ENCODE assay signal across 35 cellular contexts in genomic region chr1:86318431-86318830, GRCh38.
"Had no signal": no experiment of that assay in that cellular context is flagged by ENCODE, and none has a peak within 500 bp of the region (broad histone marks: within the 10 kb centered on the region; RNA-seq: fewer than 3 reads in every experiment).

No MANE protein-coding gene starts in this region.

- ATAC-seq: activated CD8-positive, alpha-beta T cell treated with anti-CD3 and anti-CD28 coated beads for 36 hours; activated naive CD4-positive, alpha-beta T cell treated with anti-CD3 and anti-CD28 coated beads, Interleukin-2, amount 50 U/mL, for 72 hours; activated T-cell treated with anti-CD3 and anti-CD28 coated beads, Interleukin-2, amount 50 U/mL, for 4 hours; activated T-cell treated with anti-CD3 and anti-CD28 coated beads, Interleukin-2, amount 50 U/mL, for 72 hours; activated T-helper 17 cell treated with anti-CD3 and anti-CD28 coated beads, Interleukin-2, amount 50 U/mL, for 72 hours; body of pancreas had no signal

- H3K4me3 Mint-ChIP-seq: activated B cell treated with CpG ODN at 0.5 μM for 24 hours; activated CD4-positive, alpha-beta memory T cell treated with anti-CD3 and anti-CD28 coated beads for 36 hours; activated CD4-positive, alpha-beta T cell treated with anti-CD3 and anti-CD28 coated beads, Interleukin-2, amount 10 ng/mL, durations not matched to agents 24 days and 14 days; activated CD8-positive, alpha-beta T cell treated with anti-CD3 and anti-CD28 coated beads for 36 hours; activated naive CD4-positive, alpha-beta T cell treated with anti-CD3 and anti-CD28 coated beads for 36 hours; activated naive CD8-positive, alpha-beta T cell treated with anti-CD3 and anti-CD28 coated beads for 36 hours; activated T-cell treated with anti-CD3 and anti-CD28 coated beads, Interleukin-2, amount 50 U/mL, for 4 hours; activated T-cell treated with anti-CD3 and anti-CD28 coated beads, Interleukin-2, amount 50 U/mL, for 72 hours; activated T-helper 1 cell treated with anti-CD3 and anti-CD28 coated beads, Interleukin-12 subunit alpha, Interleukin-12 subunit beta, Interleukin-2, Interleukin-4 antibody, amounts not matched to agents 30 ng/mL and 10 ng/mL and 1 ng/mL, durations not matched to agents 14 hours and 24 hours and 36 hours; activated T-helper 17 cell treated with anti-CD3 and anti-CD28 coated beads, Interleukin-2, amount 50 U/mL, for 72 hours; T-helper 1 cell treated with Interleukin-12 subunit alpha and Interleukin-12 subunit beta and Interleukin-4 antibody, amounts not matched to agents 30 μg/mL and 1 μg/mL, for 36 hours; T-helper 2 cell treated with Interferon-gamma antibody and Interleukin-4, amounts not matched to agents 5 μg/mL and 100 μg/mL, for 36 hours had no signal

- H3K36me3 ChIP-seq: adrenal gland, brain microvascular endothelial cell, breast epithelium had no signal

- H3K27ac Mint-ChIP-seq: activated B cell treated with CpG ODN at 0.5 μM for 24 hours; activated CD4-positive, alpha-beta memory T cell treated with anti-CD3 and anti-CD28 coated beads for 36 hours; activated CD4-positive, alpha-beta T cell treated with anti-CD3 and anti-CD28 coated beads, Interleukin-2, amount 10 ng/mL, durations not matched to agents 24 days and 14 days; activated CD8-positive, alpha-beta T cell treated with anti-CD3 and anti-CD28 coated beads for 36 hours; activated naive CD4-positive, alpha-beta T cell treated with anti-CD3 and anti-CD28 coated beads for 36 hours; activated naive CD4-positive, alpha-beta T cell treated with anti-CD3 and anti-CD28 coated beads, Interleukin-2, amount 50 U/mL, for 72 hours; activated naive CD8-positive, alpha-beta T cell treated with anti-CD3 and anti-CD28 coated beads for 36 hours; activated T-cell treated with anti-CD3 and anti-CD28 coated beads, Interleukin-2, amount 50 U/mL, for 72 hours; activated T-helper 1 cell treated with anti-CD3 and anti-CD28 coated beads, Interleukin-12 subunit alpha, Interleukin-12 subunit beta, Interleukin-2, Interleukin-4 antibody, amounts not matched to agents 30 ng/mL and 10 ng/mL and 1 ng/mL, durations not matched to agents 14 hours and 24 hours and 36 hours; activated T-helper 17 cell treated with anti-CD3 and anti-CD28 coated beads, Interleukin-2, amount 50 U/mL, for 72 hours; T-helper 1 cell treated with Interleukin-12 subunit alpha and Interleukin-12 subunit beta and Interleukin-4 antibody, amounts not matched to agents 30 μg/mL and 1 μg/mL, for 36 hours; T-helper 2 cell treated with Interferon-gamma antibody and Interleukin-4, amounts not matched to agents 5 μg/mL and 100 μg/mL, for 36 hours had no signal

- H3K36me3 Mint-ChIP-seq: activated CD4-positive, alpha-beta memory T cell treated with anti-CD3 and anti-CD28 coated beads for 36 hours; activated naive CD4-positive, alpha-beta T cell treated with anti-CD3 and anti-CD28 coated beads, Interleukin-2, amount 50 U/mL, for 72 hours; activated naive CD8-positive, alpha-beta T cell treated with anti-CD3 and anti-CD28 coated beads for 36 hours had no signal

- H3K4me1 ChIP-seq: adrenal gland, body of pancreas, breast epithelium had no signal

- H3K9me3 ChIP-seq: adrenal gland, body of pancreas, breast epithelium had no signal

- H3K27ac ChIP-seq: adrenal gland, body of pancreas, brain microvascular endothelial cell, breast epithelium, VCaP had no signal

- H3K27me3 ChIP-seq: adrenal gland, body of pancreas, brain microvascular endothelial cell, breast epithelium had no signal

- H3K4me1 Mint-ChIP-seq: activated B cell treated with CpG ODN at 0.5 μM for 24 hours; activated CD4-positive, alpha-beta T cell treated with anti-CD3 and anti-CD28 coated beads, Interleukin-2, amount 10 ng/mL, durations not matched to agents 24 days and 14 days; activated naive CD8-positive, alpha-beta T cell treated with anti-CD3 and anti-CD28 coated beads for 36 hours; activated T-helper 17 cell treated with anti-CD3 and anti-CD28 coated beads, Interleukin-2, amount 50 U/mL, for 72 hours had no signal

- H3K27me3 Mint-ChIP-seq: activated B cell treated with CpG ODN at 0.5 μM for 24 hours; activated CD4-positive, alpha-beta memory T cell treated with anti-CD3 and anti-CD28 coated beads for 36 hours; activated CD4-positive, alpha-beta T cell treated with anti-CD3 and anti-CD28 coated beads, Interleukin-2, amount 10 ng/mL, durations not matched to agents 24 days and 14 days; activated CD8-positive, alpha-beta T cell treated with anti-CD3 and anti-CD28 coated beads for 36 hours; activated naive CD8-positive, alpha-beta T cell treated with anti-CD3 and anti-CD28 coated beads for 36 hours; activated T-helper 17 cell treated with anti-CD3 and anti-CD28 coated beads, Interleukin-2, amount 50 U/mL, for 72 hours had no signal

- H3K9me3 Mint-ChIP-seq: activated B cell treated with CpG ODN at 0.5 μM for 24 hours; activated CD4-positive, alpha-beta memory T cell treated with anti-CD3 and anti-CD28 coated beads for 36 hours; activated CD4-positive, alpha-beta T cell treated with anti-CD3 and anti-CD28 coated beads, Interleukin-2, amount 10 ng/mL, durations not matched to agents 24 days and 14 days; activated CD8-positive, alpha-beta T cell treated with anti-CD3 and anti-CD28 coated beads for 36 hours; activated naive CD4-positive, alpha-beta T cell treated with anti-CD3 and anti-CD28 coated beads for 36 hours; activated naive CD4-positive, alpha-beta T cell treated with anti-CD3 and anti-CD28 coated beads, Interleukin-2, amount 50 U/mL, for 72 hours; activated naive CD8-positive, alpha-beta T cell treated with anti-CD3 and anti-CD28 coated beads for 36 hours; activated T-cell treated with anti-CD3 and anti-CD28 coated beads, Interleukin-2, amount 50 U/mL, for 4 hours; activated T-cell treated with anti-CD3 and anti-CD28 coated beads, Interleukin-2, amount 50 U/mL, for 72 hours; activated T-helper 1 cell treated with anti-CD3 and anti-CD28 coated beads, Interleukin-12 subunit alpha, Interleukin-12 subunit beta, Interleukin-2, Interleukin-4 antibody, amounts not matched to agents 30 ng/mL and 10 ng/mL and 1 ng/mL, durations not matched to agents 14 hours and 24 hours and 36 hours; activated T-helper 17 cell treated with anti-CD3 and anti-CD28 coated beads, Interleukin-2, amount 50 U/mL, for 72 hours; T-helper 1 cell treated with Interleukin-12 subunit alpha and Interleukin-12 subunit beta and Interleukin-4 antibody, amounts not matched to agents 30 μg/mL and 1 μg/mL, for 36 hours; T-helper 2 cell treated with Interferon-gamma antibody and Interleukin-4, amounts not matched to agents 5 μg/mL and 100 μg/mL, for 36 hours had no signal

- H3K4me3 ChIP-seq: adrenal gland, body of pancreas, breast epithelium had no signal

- DNase-seq: activated B cell treated with CpG ODN at 0.5 μM for 24 hours; activated CD4-positive, alpha-beta memory T cell treated with anti-CD3 and anti-CD28 coated beads for 36 hours; activated CD4-positive, alpha-beta T cell treated with anti-CD3 and anti-CD28 coated beads for 4 hours; activated CD4-positive, alpha-beta T cell treated with anti-CD3 and anti-CD28 coated beads, Interleukin-2, amount 10 ng/mL, durations not matched to agents 24 days and 14 days; activated CD4-positive, alpha-beta T cell treated with anti-CD3 and anti-CD28 coated beads, Interleukin-2, amount 50 U/mL, for 1 hour; activated CD4-positive, alpha-beta T cell treated with anti-CD3 and anti-CD28 coated beads, Interleukin-2, amount 50 U/mL, for 4 hours; activated CD4-positive, CD25-positive, alpha-beta regulatory T cell treated with anti-CD3 and anti-CD28 coated beads, Interleukin-2, amount 50 U/mL, for 72 hours; activated CD8-positive, alpha-beta memory T cell treated with anti-CD3 and anti-CD28 coated beads, Interleukin-2, amount 50 U/mL, for 4 hours; activated CD8-positive, alpha-beta T cell treated with anti-CD3 and anti-CD28 coated beads for 36 hours; activated effector memory CD4-positive, alpha-beta T cell treated with anti-CD3 and anti-CD28 coated beads, Interleukin-2, amount 50 U/mL, for 16 hours; activated gamma-delta T cell treated with Interleukin-2 at 50 U/mL for 16 hours; activated naive CD4-positive, alpha-beta T cell; activated naive CD4-positive, alpha-beta T cell treated with anti-CD3 and anti-CD28 coated beads for 36 hours; activated naive CD4-positive, alpha-beta T cell treated with anti-CD3 and anti-CD28 coated beads, Interleukin-2, amount 50 U/mL, for 16 hours; activated naive CD8-positive, alpha-beta T cell treated with anti-CD3 and anti-CD28 coated beads for 36 hours; activated T-cell treated with anti-CD3 and anti-CD28 coated beads for 4 hours; activated T-cell treated with anti-CD3 and anti-CD28 coated beads, Interleukin-2, amount 50 U/mL, for 1 hour; activated T-cell treated with anti-CD3 and anti-CD28 coated beads, Interleukin-2, amount 50 U/mL, for 4 hours; activated T-cell treated with anti-CD3 and anti-CD28 coated beads, Interleukin-2, amount 50 U/mL, for 72 hours; adrenal gland; amniotic stem cell; aorta; body of pancreas; brain microvascular endothelial cell; central memory CD4-positive, alpha-beta T cell; T-helper 1 cell; T-helper 2 cell; T-helper 9 cell had no signal
